Comparison of ENCODE assay signal across 10 cellular contexts in genomic region chr22:19691721-19692341, GRCh38. TPM values are rescaled to one million over a fixed set of nuclear protein-coding genes. Genes with fewer than 3 reads are reported as not detected.
DNase-seq lines count a peak whose midpoint lies in the region; ATAC-seq and TF ChIP-seq lines count a peak whose summit lies in the region.
"Had no signal": no experiment of that assay in that cellular context is flagged by ENCODE, and none has a peak within 500 bp of the region (broad histone marks: within the 10 kb centered on the region; RNA-seq: fewer than 3 reads in every experiment).

No MANE protein-coding gene starts in this region.

- no peaks in the 10 kb centered on the region for H3K36me3 ChIP-seq in SJCRH30

- H3K4me3 Mint-ChIP-seq in Calu3 (ENCODE audit: low read depth, unreplicated experiment) (peak overlapping the region; percentile 52), progenitor cell of endocrine pancreas (ENCODE audit: low read depth) (peak overlapping the region; percentile 11), T-cell (no peak overlapping the region)
- H3K4me3 Mint-ChIP-seq in activated CD8-positive, alpha-beta memory T cell treated with anti-CD3 and anti-CD28 coated beads, Interleukin-2, amount 10 ng/mL, durations not matched to agents 7 days and 5 days, result no peak overlapping the region
- H3K4me3 Mint-ChIP-seq: activated naive CD4-positive, alpha-beta T cell treated with anti-CD3 and anti-CD28 coated beads, Interleukin-2, amount 50 U/mL, for 24 hours had no signal

- H3K4me3 ChIP-seq in SJCRH30 (peak overlapping the region; percentile 32), foreskin fibroblast (ENCODE audit: low read depth in 1 of 2, low read length in 2 of 2) (no peak overlapping the region)

- H3K27ac Mint-ChIP-seq in Calu3 (ENCODE audit: unreplicated experiment), result peak overlapping the region; percentile 39
- H3K27ac Mint-ChIP-seq in progenitor cell of endocrine pancreas, result peak overlapping the region; percentile 37
- H3K27ac Mint-ChIP-seq in T-cell, result no peak overlapping the region
- no peak overlapping the region for H3K27ac Mint-ChIP-seq in activated CD8-positive, alpha-beta memory T cell treated with anti-CD3 and anti-CD28 coated beads, Interleukin-2, amount 10 ng/mL, durations not matched to agents 7 days and 5 days
- H3K27ac Mint-ChIP-seq: activated naive CD4-positive, alpha-beta T cell treated with anti-CD3 and anti-CD28 coated beads, Interleukin-2, amount 50 U/mL, for 24 hours had no signal

- no TSS peak for BruUV-seq in Calu3 (replicated peaks; lab: Mats Ljungman, UMichigan)

- H3K27ac ChIP-seq in SJCRH30, result no peak overlapping the region

- H3K4me1 ChIP-seq in SJCRH30, result 0 out of 2 replicates have a peak, but pooled peaks cover 6% of the 10 kb centered on the region

- no peak for TF ChIP-seq CTCF in Calu3 (IDR thresholded peaks at IDR 0.05; ENCODE audit: unreplicated experiment)
- TF ChIP-seq CTCF in foreskin fibroblast (IDR thresholded peaks at IDR 0.05; ENCODE audit: low read depth, low read length), result no peak
- TF ChIP-seq CTCF in progenitor cell of endocrine pancreas (IDR thresholded peaks at IDR 0.05; ENCODE audit: unreplicated experiment), result no peak

- peaks cover 26% of the 10 kb centered on the region for H3K4me1 Mint-ChIP-seq in Calu3 (ENCODE audit: low read depth, unreplicated experiment)
- H3K4me1 Mint-ChIP-seq in progenitor cell of endocrine pancreas (ENCODE audit: low read depth), result peaks cover 2% of the 10 kb centered on the region
- H3K4me1 Mint-ChIP-seq in T-cell, result no peaks in the 10 kb centered on the region
- no peaks in the 10 kb centered on the region for H3K4me1 Mint-ChIP-seq in activated CD8-positive, alpha-beta memory T cell treated with anti-CD3 and anti-CD28 coated beads, Interleukin-2, amount 10 ng/mL, durations not matched to agents 7 days and 5 days
- H3K4me1 Mint-ChIP-seq: activated naive CD4-positive, alpha-beta T cell treated with anti-CD3 and anti-CD28 coated beads, Interleukin-2, amount 50 U/mL, for 24 hours had no signal

- POLR2A ChIA-PET in T-cell (lab: Charles Lee), result no interaction called here

- H3K36me3 Mint-ChIP-seq in Calu3 (ENCODE audit: insufficient read depth, unreplicated experiment) (no peaks in the 10 kb centered on the region), progenitor cell of endocrine pancreas (ENCODE audit: insufficient read depth) (no peaks in the 10 kb centered on the region), T-cell (no peaks in the 10 kb centered on the region)
- H3K36me3 Mint-ChIP-seq in activated CD8-positive, alpha-beta memory T cell treated with anti-CD3 and anti-CD28 coated beads, Interleukin-2, amount 10 ng/mL, durations not matched to agents 7 days and 5 days, result no peaks in the 10 kb centered on the region
- H3K36me3 Mint-ChIP-seq: activated naive CD4-positive, alpha-beta T cell treated with anti-CD3 and anti-CD28 coated beads, Interleukin-2, amount 50 U/mL, for 24 hours had no signal

- CTCF ChIA-PET in Calu3 (lab: Charles Lee) (interaction anchor here (0.5 to 1.3 kb wide), 5 partner anchors 12 to 62 kb away, joined by 3 to 7 read pairs (median 4); no protein-coding TSS in a partner anchor), T-cell (lab: Charles Lee) (no interaction called here)
- CTCF ChIA-PET in activated CD8-positive, alpha-beta memory T cell treated with anti-CD3 and anti-CD28 coated beads, Interleukin-2, amount 10 ng/mL, durations not matched to agents 7 days and 5 days (lab: Charles Lee), result no interaction called here

- ATAC-seq in T-cell (replicated peaks in 1 of 4), result no peak
- no peak for ATAC-seq in activated CD8-positive, alpha-beta memory T cell treated with anti-CD3 and anti-CD28 coated beads, Interleukin-2, amount 10 ng/mL, durations not matched to agents 7 days and 5 days

- TF ChIP-seq POLR2A in erythroblast (IDR thresholded peaks at IDR 0.05; ENCODE audit: low read length), result no peak

- DNase-seq in Calu3, result peak; percentile 55
- DNase-seq in SJCRH30, result peak in 1 of 2 experiments; percentile 44
- DNase-seq in foreskin fibroblast, result peak; percentile 16 to 45
- no peak for DNase-seq in progenitor cell of endocrine pancreas (ENCODE audit: low spot score, unreplicated experiment)
- no peak for DNase-seq in erythroblast (lab: John Stamatoyannopoulos, UW)
- DNase-seq in T-cell, result no peak
- DNase-seq in MV-4-11 (lab: John Stamatoyannopoulos, UW), result no peak
- no peak for DNase-seq in activated CD8-positive, alpha-beta memory T cell treated with anti-CD3 and anti-CD28 coated beads, Interleukin-2, amount 10 ng/mL, durations not matched to agents 7 days and 5 days
- DNase-seq: T-helper 2 cell had no signal

- intact Hi-C loops in Calu3 (cut with micrococcal nuclease; ENCODE audit: unreplicated experiment), result no loop called here

- H3K9me3 Mint-ChIP-seq in Calu3 (ENCODE audit: low read depth, unreplicated experiment) (no peaks in the 10 kb centered on the region), progenitor cell of endocrine pancreas (ENCODE audit: low read depth) (no peaks in the 10 kb centered on the region), T-cell (no peaks in the 10 kb centered on the region)
- no peaks in the 10 kb centered on the region for H3K9me3 Mint-ChIP-seq in activated CD8-positive, alpha-beta memory T cell treated with anti-CD3 and anti-CD28 coated beads, Interleukin-2, amount 10 ng/mL, durations not matched to agents 7 days and 5 days (ENCODE audit: low read depth)
- H3K9me3 Mint-ChIP-seq: activated naive CD4-positive, alpha-beta T cell treated with anti-CD3 and anti-CD28 coated beads, Interleukin-2, amount 50 U/mL, for 24 hours had no signal

- H3K27me3 Mint-ChIP-seq in Calu3 (ENCODE audit: unreplicated experiment), result peaks cover 33% of the 10 kb centered on the region
- peaks cover 13% of the 10 kb centered on the region for H3K27me3 Mint-ChIP-seq in progenitor cell of endocrine pancreas
- H3K27me3 Mint-ChIP-seq in T-cell, result peaks cover 9 to 16% of the 10 kb centered on the region in 2 donors
- peaks cover 6% of the 10 kb centered on the region for H3K27me3 Mint-ChIP-seq in activated CD8-positive, alpha-beta memory T cell treated with anti-CD3 and anti-CD28 coated beads, Interleukin-2, amount 10 ng/mL, durations not matched to agents 7 days and 5 days
- H3K27me3 Mint-ChIP-seq: activated naive CD4-positive, alpha-beta T cell treated with anti-CD3 and anti-CD28 coated beads, Interleukin-2, amount 50 U/mL, for 24 hours had no signal

- H3K27me3 ChIP-seq in SJCRH30, result peaks cover 12% of the 10 kb centered on the region; the same call in 1 of the 2 replicates

- H3K9me3 ChIP-seq in SJCRH30 (replicated peaks), result no peaks in the 10 kb centered on the region

RNA-seq across cellular contexts. Expression of gene SEPTIN5, which starts 22.5 kb away (rescaled TPM):
- 2.3 and 3.3 TPM in 2 replicates for total RNA-seq in Calu3 (2022)
- 11.2 and 11.9 TPM in 2 replicates for total RNA-seq in SJCRH30 (2014; rRNA removed; shearing (Covaris generic))
- total RNA-seq in progenitor cell of endocrine pancreas, result 32.0 and 34.5 TPM in 2 replicates
- 1 to 10 TPM in 3 of 5 donors, under 1 TPM in 2; 0.33 to 3.2 (median 1.2) TPM for total RNA-seq in T-cell
- under 1 TPM in 1 of 2 experiments, not detected in 1; 0.30 TPM for total RNA-seq in activated CD8-positive, alpha-beta memory T cell treated with anti-CD3 and anti-CD28 coated beads, Interleukin-2, amount 10 ng/mL, durations not matched to agents 7 days and 5 days

RNA-seq across cellular contexts. Expression of gene GP1BB, which starts 31.5 kb away (rescaled TPM):
- total RNA-seq in Calu3 (2022) (not detected in 2 replicates), progenitor cell of endocrine pancreas (5.8 and 7.7 TPM in 2 replicates), T-cell (1 to 10 TPM in 1 of 5 donors, under 1 TPM in 4; 0.19 to 2.1 (median 0.36) TPM)
- total RNA-seq in SJCRH30 (2014; rRNA removed; shearing (Covaris generic)), result 2.5 and 4.4 TPM in 2 replicates
- total RNA-seq in activated CD8-positive, alpha-beta memory T cell treated with anti-CD3 and anti-CD28 coated beads, Interleukin-2, amount 10 ng/mL, durations not matched to agents 7 days and 5 days, result not detected

Comparison
In these comparisons a context has a peak if more than half of its experiments do, and no peak if none do; other contexts are left out.
1. DNase-seq: peak in Calu3 (single experiment) and foreskin fibroblast (2 of 2); none in progenitor cell of endocrine pancreas (single experiment), erythroblast (0 of 2), T-cell (0 of 34), MV-4-11 (single experiment) and activated CD8-positive, alpha-beta memory T cell treated with anti-CD3 and anti-CD28 coated beads, Interleukin-2, amount 10 ng/mL, durations not matched to agents 7 days and 5 days (single experiment).
2. H3K27ac Mint-ChIP-seq: peak in Calu3 (single experiment) and progenitor cell of endocrine pancreas (single experiment); none in T-cell (0 of 2) and activated CD8-positive, alpha-beta memory T cell treated with anti-CD3 and anti-CD28 coated beads, Interleukin-2, amount 10 ng/mL, durations not matched to agents 7 days and 5 days (single experiment).
3. H3K4me3 Mint-ChIP-seq: peak in Calu3 (single experiment) and progenitor cell of endocrine pancreas (single experiment); none in T-cell (0 of 3) and activated CD8-positive, alpha-beta memory T cell treated with anti-CD3 and anti-CD28 coated beads, Interleukin-2, amount 10 ng/mL, durations not matched to agents 7 days and 5 days (single experiment).